Comparison of ENCODE assay signal across 11 cellular contexts in the genomic region with DNA sequence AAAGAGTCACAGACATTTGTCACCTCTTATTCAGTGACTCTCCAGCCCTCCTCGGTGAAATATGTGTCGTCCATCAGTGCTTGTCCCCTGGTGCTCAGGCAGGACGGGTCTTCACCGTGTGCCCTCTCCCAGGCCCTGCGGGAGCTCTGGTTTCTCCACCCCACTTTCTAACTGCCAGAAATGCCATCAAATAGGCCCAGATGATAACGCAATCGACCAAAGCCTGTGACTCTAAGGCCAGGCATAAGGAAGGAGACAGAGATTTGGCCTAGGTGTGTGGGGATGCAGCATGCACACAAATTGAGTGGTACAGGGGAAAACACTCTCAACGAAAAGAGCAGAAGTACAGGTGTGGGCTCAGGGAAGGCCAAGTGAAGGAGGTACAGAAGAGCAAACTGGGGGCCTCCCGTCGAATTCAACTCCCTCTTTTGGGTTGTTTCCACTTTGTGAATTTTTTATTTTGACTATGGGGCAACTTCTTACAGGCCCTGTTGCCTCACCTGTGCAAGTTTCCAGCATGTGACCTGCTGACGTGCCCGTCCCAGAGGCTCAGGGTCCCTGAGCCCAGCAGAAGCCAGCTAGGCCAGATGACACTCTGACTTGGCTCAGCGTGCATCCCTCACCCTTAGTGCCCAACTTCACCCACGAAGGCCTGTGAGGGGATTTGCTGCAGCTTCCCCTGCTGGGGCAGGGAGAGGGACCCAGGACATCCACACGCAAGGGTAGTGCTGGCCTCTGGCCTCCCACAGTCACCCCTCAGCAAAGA. TPM values are rescaled to one million over a fixed set of nuclear protein-coding genes. Genes with fewer than 3 reads are reported as not detected.
DNase-seq lines count a peak whose midpoint lies in the region; ATAC-seq and TF ChIP-seq lines count a peak whose summit lies in the region.
"Had no signal": no experiment of that assay in that cellular context is flagged by ENCODE, and none has a peak within 500 bp of the region (broad histone marks: within the 10 kb centered on the region; RNA-seq: fewer than 3 reads in every experiment).

No MANE protein-coding gene starts in this region.

- 0 out of 2 replicates have a peak overlapping the region, but pooled peaks have one; percentile 17 for H3K9ac ChIP-seq in HCT116 (ENCODE audit: low read length)

- POLR2A ChIA-PET in CD4-positive, alpha-beta memory T cell (lab: Charles Lee; ENCODE audit: partially characterized antibody), result interaction anchor here (0.8 to 9.3 kb wide), 12 partner anchors 10 to 1016 kb away, joined by 3 to 137 read pairs (median 4); a partner anchor contains a TSS
- POLR2A ChIA-PET in HCT116 (lab: Charles Lee) (no interaction called here), WTC11 (lab: Charles Lee) (no interaction called here)

- no TSS peak for BruUV-seq in HCT116 (replicated peaks; lab: Mats Ljungman, UMichigan)

- H3K9me3 ChIP-seq in CD4-positive, alpha-beta memory T cell (ENCODE audit: control insufficient read depth in 1 of 2, low read length in 2 of 2), result no peaks in the 10 kb centered on the region
- no peaks in the 10 kb centered on the region for H3K9me3 ChIP-seq in HCT116 (ENCODE audit: control insufficient read depth in 1 of 2, insufficient read depth in 1 of 2, low read depth in 1 of 2, low read length in 2 of 2)
- H3K9me3 ChIP-seq in right cardiac atrium (ENCODE audit: control insufficient read depth, low read length), result no peaks in the 10 kb centered on the region

- no peak for TF ChIP-seq RAD21 in HCT116 (IDR thresholded peaks at IDR 0.05; ENCODE audit: low read depth)

- 82% methylated on average over 15 of the region's 15 CpGs for WGBS in right cardiac atrium

- no peaks in the 10 kb centered on the region for H3K36me3 ChIP-seq in CD4-positive, alpha-beta memory T cell (ENCODE audit: insufficient read depth, low read length)
- peaks cover 2 to 10% of the 10 kb centered on the region in 2 experiments; a peak in 1 of 4 replicates for H3K36me3 ChIP-seq in HCT116 (ENCODE audit: control insufficient read depth in 1 of 2, insufficient read depth in 2 of 2, low read length in 2 of 2)

- H3K79me2 ChIP-seq in HCT116 (ENCODE audit: insufficient read depth, low read length), result peaks cover 84% of the 10 kb centered on the region

- peak overlapping the region in 7 of 8 donors; percentile 82 to 96 (median 87) for H3K4me3 Mint-ChIP-seq in CD4-positive, alpha-beta memory T cell
- H3K4me3 Mint-ChIP-seq in WTC11, result no peak overlapping the region
- H3K4me3 Mint-ChIP-seq in naive B cell, result peak overlapping the region; percentile 68 to 94 (median 80)
- H3K4me3 Mint-ChIP-seq: HFFc6 had no signal

- TF ChIP-seq POLR2A in HCT116 (IDR thresholded peaks at IDR 0.05; ENCODE audit: borderline replicate concordance, extremely low read depth, insufficient read depth, insufficient read length), result no peak

- RAD21 ChIA-PET in HCT116 (lab: Charles Lee; ENCODE audit: low non-redundant PET in 1 of 2, low total read pairs in 2 of 2, uncharacterized antibody in 2 of 2, unreplicated experiment in 2 of 2), result no interaction called here

- TF ChIP-seq CTCF in HCT116 (IDR thresholded peaks at IDR 0.05 in 2 of 3, conservative IDR thresholded peaks at IDR 0.05 in 1 of 3; ENCODE audit: borderline replicate concordance in 1 of 3, insufficient read depth in 1 of 3, low read depth in 2 of 3, low read length in 2 of 3) (no peak), WTC11 (IDR thresholded peaks at IDR 0.05) (no peak)

- peak overlapping the region; percentile 90 for H3K27ac ChIP-seq in CD4-positive, alpha-beta memory T cell (ENCODE audit: low read depth, low read length)
- H3K27ac ChIP-seq in HCT116 (ENCODE audit: low read depth, low read length) (peak overlapping the region; percentile 70; the same call in 1 of the 2 replicates), right cardiac atrium (ENCODE audit: low read length) (no peak overlapping the region)

- H3K27ac Mint-ChIP-seq in CD4-positive, alpha-beta memory T cell, result peak overlapping the region; percentile 94 to 99 (median 97)
- H3K27ac Mint-ChIP-seq in WTC11 (peak overlapping the region; percentile 84), naive B cell (peak overlapping the region; percentile 96 to 99 (median 98))
- H3K27ac Mint-ChIP-seq: HFFc6 had no signal

- H3K27me3 ChIP-seq in CD4-positive, alpha-beta memory T cell (ENCODE audit: insufficient read depth, low read length), result no peaks in the 10 kb centered on the region
- no peaks in the 10 kb centered on the region for H3K27me3 ChIP-seq in HCT116 (ENCODE audit: insufficient read depth, low read length)
- no peaks in the 10 kb centered on the region for H3K27me3 ChIP-seq in right cardiac atrium (ENCODE audit: control insufficient read depth, insufficient read depth)

- CTCF ChIA-PET in CD4-positive, alpha-beta memory T cell (lab: Charles Lee; ENCODE audit: partially characterized antibody), result interaction anchor here (1.2 to 8.4 kb wide), 4 partner anchors 10 to 38 kb away, joined by 3 to 134 read pairs (median 32); no protein-coding TSS in a partner anchor
- CTCF ChIA-PET in HCT116 (lab: Charles Lee), result interaction anchor here (2.8 kb wide), 1 partner anchor 10 kb away, joined by 9 read pairs; no protein-coding TSS in a partner anchor
- CTCF ChIA-PET in WTC11 (lab: Charles Lee), result interaction anchor here (0.6 to 7.1 kb wide), 9 partner anchors 37 to 420 kb away, joined by 3 to 41 read pairs (median 6); no protein-coding TSS in a partner anchor

- peaks cover 15% of the 10 kb centered on the region; the same call in 1 of the 2 replicates for H4K20me1 ChIP-seq in HCT116 (ENCODE audit: insufficient read depth)

- intact Hi-C loops in CD4-positive, alpha-beta memory T cell (cut with micrococcal nuclease), result loop anchor here (2.0 to 10.0 kb wide), 3 partner anchors 25 to 401 kb away; no protein-coding TSS in a partner anchor
- intact Hi-C loops in HCT116 (cut with micrococcal nuclease), result no loop called here
- intact Hi-C loops in posterior vena cava (cut with DNase I), result no loop called here
- intact Hi-C loops in right cardiac atrium (cut with DNase I), result no loop called here

- no peak overlapping the region for H2AFZ ChIP-seq in HCT116 (ENCODE audit: low read depth, low read length, poor library complexity, severe bottlenecking)

- ATAC-seq in HCT116 (no peak), WTC11 (no peak), naive B cell (ENCODE audit: low read depth in 2 of 2) (no peak), GM21619 (IDR thresholded peaks at IDR 0.05; ENCODE audit: unreplicated experiment) (no peak), HG03565 (IDR thresholded peaks at IDR 0.05; ENCODE audit: unreplicated experiment) (no peak), right cardiac atrium (no peak)

- H3K4me1 Mint-ChIP-seq in CD4-positive, alpha-beta memory T cell, result peaks cover 45 to 68% (median 57%) of the 10 kb centered on the region in 4 donors
- peaks cover 33% of the 10 kb centered on the region for H3K4me1 Mint-ChIP-seq in WTC11
- H3K4me1 Mint-ChIP-seq in naive B cell, result peaks cover 42 to 70% (median 53%) of the 10 kb centered on the region in 3 donors

- peaks cover 0 to 16% of the 10 kb centered on the region in 2 donors for H3K36me3 Mint-ChIP-seq in CD4-positive, alpha-beta memory T cell
- H3K36me3 Mint-ChIP-seq in WTC11 (no peaks in the 10 kb centered on the region; the same call in 1 of the 2 replicates), naive B cell (no peaks in the 10 kb centered on the region)

- H3K4me2 ChIP-seq in HCT116 (ENCODE audit: low read length), result peak overlapping the region; percentile 68

- H3K9me3 Mint-ChIP-seq in CD4-positive, alpha-beta memory T cell, result no peaks in the 10 kb centered on the region
- H3K9me3 Mint-ChIP-seq in WTC11 (no peaks in the 10 kb centered on the region), naive B cell (no peaks in the 10 kb centered on the region)
- H3K9me3 Mint-ChIP-seq: HFFc6 had no signal

- peak in 1 of 5 donors; percentile 65 for DNase-seq in CD4-positive, alpha-beta memory T cell
- no peak for DNase-seq in HCT116 (ENCODE audit: low read depth, low spot score)
- DNase-seq in WTC11 (ENCODE audit: low spot score), result no peak
- no peak for DNase-seq in naive B cell
- no peak for DNase-seq in posterior vena cava (ENCODE audit: low spot score)
- DNase-seq in right cardiac atrium, result no peak
- DNase-seq: activated effector memory CD4-positive, alpha-beta T cell treated with anti-CD3 and anti-CD28 coated beads, Interleukin-2, amount 50 U/mL, for 16 hours; HFFc6; stimulated activated CD4-positive, alpha-beta T cell treated with anti-CD3 and anti-CD28 coated beads, Interleukin-4, amount 100 ng/mL, for 4 hours had no signal

- H3K4me1 ChIP-seq in CD4-positive, alpha-beta memory T cell (ENCODE audit: insufficient read depth, low read length), result peaks cover 73% of the 10 kb centered on the region
- H3K4me1 ChIP-seq in HCT116 (ENCODE audit: control insufficient read depth in 1 of 2, insufficient read depth in 2 of 2, low read length in 2 of 2) (peaks cover 28 to 69% of the 10 kb centered on the region in 2 experiments), right cardiac atrium (ENCODE audit: control insufficient read depth, insufficient read depth, low read length) (peaks cover 2% of the 10 kb centered on the region)

- H3K9me2 ChIP-seq in HCT116 (ENCODE audit: insufficient read depth), result no peaks in the 10 kb centered on the region

- no peaks in the 10 kb centered on the region for H3K27me3 Mint-ChIP-seq in CD4-positive, alpha-beta memory T cell
- H3K27me3 Mint-ChIP-seq in WTC11 (ENCODE audit: low read depth) (no peaks in the 10 kb centered on the region), naive B cell (no peaks in the 10 kb centered on the region)

- peak overlapping the region in 1 of 2 donors; percentile 26 for H3K4me3 ChIP-seq in CD4-positive, alpha-beta memory T cell (ENCODE audit: low read length in 2 of 2)
- H3K4me3 ChIP-seq in HCT116 (replicated peaks in 1 of 2; ENCODE audit: low read depth in 1 of 2, low read length in 2 of 2), result no peak overlapping the region
- no peak overlapping the region for H3K4me3 ChIP-seq in right cardiac atrium (ENCODE audit: low read length)

TF ChIP-seq in HCT116, 20 proteins besides CTCF, POLR2A, EP300 and RAD21 (continues in another document):
- TF ChIP-seq YY1 (IDR thresholded peaks at IDR 0.05; ENCODE audit: extremely low read depth, insufficient replicate concordance, low read depth, low read length), result no peak

TF ChIP-seq in WTC11, 78 proteins besides CTCF, POLR2A, EP300 and RAD21 (continues in another document):
- TF ChIP-seq MYBL2 (CRISPR knock-in tag; IDR thresholded peaks at IDR 0.05), result no peak

RNA-seq across cellular contexts. Expression of a gene that starts 4.7 kb away (rescaled TPM):
- 100 to 1,000 TPM; 138 to 149 TPM for total RNA-seq in CD4-positive, alpha-beta memory T cell
- polyA plus RNA-seq in CD4-positive, alpha-beta memory T cell, result 10 to 100 TPM; 20.5 to 81.8 TPM
- 74.9 TPM for total RNA-seq in HCT116 (2021; ENCODE audit: unreplicated experiment)
- polyA plus RNA-seq in HCT116 (2012), result 60.5 and 68.3 TPM in 2 replicates
- total RNA-seq in WTC11 (2021), result 59.2 to 69.9 TPM (median 69.8 TPM) in 3 replicates
- 10 to 100 TPM; 10.4 to 69.3 (median 38.6) TPM for polyA plus RNA-seq in naive B cell (ENCODE audit: low read depth in 6 of 6)
- total RNA-seq in posterior vena cava, result 1 to 10 TPM; 2.2 to 2.5 TPM
- 1 to 10 TPM; 2.4 to 5.9 (median 4.4) TPM for total RNA-seq in right cardiac atrium
- 2.0 TPM for polyA plus RNA-seq in right cardiac atrium
